In genomic region chr6:136113736-136114173, GRCh38 we compare ENCODE assay signal across 8 cellular contexts.
A peak's percentile ranks its signal among the peaks of the same experiment; 100 is the strongest.
DNase-seq lines count a peak whose midpoint lies in the region; ATAC-seq and TF ChIP-seq lines count a peak whose summit lies in the region.

No MANE protein-coding gene starts in this region.

- H3K27ac ChIP-seq in adrenal gland, result peak overlapping the region in 2 of 5 donors; percentile 41 to 64

- H3K4me1 Mint-ChIP-seq in type B pancreatic cell (ENCODE audit: unreplicated experiment), result peaks cover 43% of the 10 kb centered on the region

- H3K36me3 ChIP-seq in adrenal gland (replicated peaks in 1 of 2), result no peaks in the 10 kb centered on the region

- H3K4me1 ChIP-seq in adrenal gland (replicated peaks in 1 of 2), result peaks cover 0 to 22% of the 10 kb centered on the region in 2 donors

- peaks cover 4% of the 10 kb centered on the region for H3K36me3 Mint-ChIP-seq in type B pancreatic cell

- H3K27ac Mint-ChIP-seq in type B pancreatic cell, result peak overlapping the region; percentile 59

- no peaks in the 10 kb centered on the region for H3K27me3 ChIP-seq in adrenal gland

- ATAC-seq in HG02884 (IDR thresholded peaks at IDR 0.05; ENCODE audit: unreplicated experiment), result no peak

- H3K9me3 Mint-ChIP-seq in type B pancreatic cell, result peaks cover 5% of the 10 kb centered on the region

- no peaks in the 10 kb centered on the region for H3K27me3 Mint-ChIP-seq in type B pancreatic cell

- H3K4me3 Mint-ChIP-seq in type B pancreatic cell, result peak overlapping the region; percentile 5

- no peak overlapping the region for H3K4me3 ChIP-seq in adrenal gland

- no peaks in the 10 kb centered on the region for H3K9me3 ChIP-seq in adrenal gland (replicated peaks in 1 of 3)

- intact Hi-C loops in adrenal gland (cut with DNase I), result no loop called here

- 11 to 16% (median 14%) methylated on average over 5 of the region's 5 CpGs for WGBS in adrenal gland, 4 donors

- TF ChIP-seq POLR2A in adrenal gland (IDR thresholded peaks at IDR 0.05), result no peak

- DNase-seq in GM03348 (ENCODE audit: low spot score) (peak; percentile 47), NCI-H2081 (lab: John Stamatoyannopoulos, UW) (peak; percentile 90 to 97), adrenal gland (peak; percentile 43 to 92 (median 63)), iPS-NIHi11 (ENCODE audit: low spot score) (peak; percentile 25), type B pancreatic cell (ENCODE audit: extremely low spot score, unreplicated experiment) (no peak), OCI-M2 (lab: John Stamatoyannopoulos, UW; ENCODE audit: unreplicated experiment) (no peak)
- no peak for DNase-seq in effector CD4-positive, alpha-beta T cell

- TF ChIP-seq CTCF in adrenal gland (IDR thresholded peaks at IDR 0.05) (no peak), type B pancreatic cell (conservative IDR thresholded peaks at IDR 0.05) (no peak)

Comparison
In these comparisons a context has a peak if more than half of its experiments do, and no peak if none do; other contexts are left out.
1. DNase-seq: peak in GM03348 (single experiment), NCI-H2081 (2 of 2), adrenal gland (7 of 7) and iPS-NIHi11 (single experiment); none in type B pancreatic cell (single experiment), effector CD4-positive, alpha-beta T cell (single experiment) and OCI-M2 (single experiment).